ENCODE assay signal across 1 cellular context in genomic region chr7:90507692-90508091, GRCh38.
TF ChIP-seq lines count a peak whose summit lies in the region.

No MANE protein-coding gene starts in this region.

TF ChIP-seq in K562, 482 proteins besides CTCF, POLR2A, EP300 and RAD21:
- TF ChIP-seq FOXK1 (CRISPR knock-in tag; IDR thresholded peaks at IDR 0.05; ENCODE audit: borderline replicate concordance): no peak
- no peak for TF ChIP-seq U2AF1 (optimal IDR thresholded peaks at IDR 0.05; ENCODE audit: low read depth, low read length)
- TF ChIP-seq ZC3H11A (IDR thresholded peaks at IDR 0.05; ENCODE audit: low read depth, low read length): no peak
- no peak for TF ChIP-seq TCF15 (CRISPR knock-in tag; IDR thresholded peaks at IDR 0.05)
- TF ChIP-seq NCOA2 (IDR thresholded peaks at IDR 0.05; ENCODE audit: partially characterized antibody in 2 of 2): no peak
- TF ChIP-seq SMARCE1 (IDR thresholded peaks at IDR 0.05): no peak
- TF ChIP-seq ZNF175 (CRISPR knock-in tag; IDR thresholded peaks at IDR 0.05; ENCODE audit: low read depth): no peak
- TF ChIP-seq BMI1 (IDR thresholded peaks at IDR 0.05; ENCODE audit: low read length): no peak
- TF ChIP-seq WHSC1 (IDR thresholded peaks at IDR 0.05; ENCODE audit: low read length): no peak
- no peak for TF ChIP-seq ZNF23 (CRISPR knock-in tag; IDR thresholded peaks at IDR 0.05)
- TF ChIP-seq SRSF7 (optimal IDR thresholded peaks at IDR 0.05; ENCODE audit: low read depth, low read length): no peak
- TF ChIP-seq HOMEZ (CRISPR knock-in tag; IDR thresholded peaks at IDR 0.05): no peak
- no peak for TF ChIP-seq SMAD4 (CRISPR knock-in tag; conservative IDR thresholded peaks at IDR 0.05)
- TF ChIP-seq GABPB2 (CRISPR knock-in tag; conservative IDR thresholded peaks at IDR 0.05): no peak
TF ChIP-seq in K562: peak in this region for 0.
